ENCODE assay signal across 1 cellular context in the genomic region with DNA sequence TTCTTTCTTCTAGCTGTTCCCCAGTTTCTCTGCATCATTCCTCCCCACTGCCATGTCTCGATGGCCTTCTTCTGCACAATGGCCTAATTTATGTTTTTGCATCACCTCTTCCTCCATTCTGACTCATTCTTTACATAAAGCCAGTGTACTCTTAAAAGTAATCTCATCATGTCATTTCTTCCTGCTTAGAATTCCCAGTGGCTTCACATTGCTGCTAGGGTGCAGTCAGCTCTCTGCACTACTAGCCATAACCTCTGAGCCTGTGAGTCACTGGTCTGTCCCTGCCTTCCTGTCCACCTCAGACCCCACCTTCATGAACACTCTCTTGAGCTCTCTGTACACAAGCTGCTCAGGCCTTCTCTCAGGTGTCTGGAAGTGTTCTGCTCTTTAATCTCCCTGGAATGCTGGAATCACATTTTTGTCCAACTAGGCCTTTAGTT.
TF ChIP-seq lines count a peak whose summit lies in the region.

No MANE protein-coding gene starts in this region.

TF ChIP-seq in K562, 482 proteins besides CTCF, POLR2A, EP300 and RAD21 (continues in another document):
- TF ChIP-seq FOXJ3 (CRISPR knock-in tag; IDR thresholded peaks at IDR 0.05) (no peak), NR3C1 (CRISPR knock-in tag; IDR thresholded peaks at IDR 0.05) (no peak), ZBTB12 (CRISPR knock-in tag; IDR thresholded peaks at IDR 0.05) (no peak), GATAD2B (IDR thresholded peaks at IDR 0.05; ENCODE audit: borderline replicate concordance) (no peak), SIRT6 (IDR thresholded peaks at IDR 0.05; ENCODE audit: low read depth, low read length) (no peak), IFI16 (CRISPR knock-in tag; IDR thresholded peaks at IDR 0.05) (no peak), JUN (IDR thresholded peaks at IDR 0.05; ENCODE audit: borderline replicate concordance, low read depth, low read length) (peak; percentile 79), JUN (CRISPR knock-in tag; IDR thresholded peaks at IDR 0.05; ENCODE audit: borderline replicate concordance) (no peak), ZBTB33 (CRISPR knock-in tag; IDR thresholded peaks at IDR 0.05) (no peak), SETDB1 (IDR thresholded peaks at IDR 0.05; ENCODE audit: low read length) (no peak), DEAF1 (CRISPR knock-in tag; IDR thresholded peaks at IDR 0.05) (no peak), ZNF77 (CRISPR knock-in tag; IDR thresholded peaks at IDR 0.05) (no peak), SMAD4 (CRISPR knock-in tag; conservative IDR thresholded peaks at IDR 0.05) (no peak; the same call in 1 of the 2 replicates), TEAD2 (tag; IDR thresholded peaks at IDR 0.05) (no peak), BCOR (IDR thresholded peaks at IDR 0.05) (no peak), JUNB (CRISPR knock-in tag; conservative IDR thresholded peaks at IDR 0.05) (no peak), MED1 (CRISPR knock-in tag; IDR thresholded peaks at IDR 0.05; ENCODE audit: borderline replicate concordance) (no peak), FOXK2 (conservative IDR thresholded peaks at IDR 0.05 in 1 of 2, IDR thresholded peaks at IDR 0.05 in 1 of 2; ENCODE audit: low read depth in 2 of 2) (peak; percentile 21 to 59; a peak in 1 of 4 replicates), E2F4 (CRISPR knock-in tag; IDR thresholded peaks at IDR 0.05; ENCODE audit: low read depth) (no peak), SMAD3 (CRISPR knock-in tag; conservative IDR thresholded peaks at IDR 0.05) (no peak), CREB5 (CRISPR knock-in tag; IDR thresholded peaks at IDR 0.05) (no peak), ZNF121 (CRISPR knock-in tag; conservative IDR thresholded peaks at IDR 0.05) (no peak), ETV5 (CRISPR knock-in tag; IDR thresholded peaks at IDR 0.05; ENCODE audit: low read depth) (peak; percentile 43; the same call in 1 of the 2 replicates), TRIM24 (IDR thresholded peaks at IDR 0.05) (no peak), ELK3 (CRISPR knock-in tag; IDR thresholded peaks at IDR 0.05) (no peak), ZNF324 (CRISPR knock-in tag; IDR thresholded peaks at IDR 0.05) (no peak), RFX1 (IDR thresholded peaks at IDR 0.05) (no peak), FOXK1 (CRISPR knock-in tag; IDR thresholded peaks at IDR 0.05; ENCODE audit: borderline replicate concordance) (no peak), ETV1 (tag; conservative IDR thresholded peaks at IDR 0.05; ENCODE audit: low read depth) (0 out of 2 replicates have a peak, but pooled peaks have one; percentile 14), CREM (IDR thresholded peaks at IDR 0.05; ENCODE audit: low read depth) (peak; percentile 29; the same call in 1 of the 2 replicates), SNIP1 (IDR thresholded peaks at IDR 0.05; ENCODE audit: low read depth) (no peak), DPF2 (IDR thresholded peaks at IDR 0.05) (peak; percentile 55; the same call in 1 of the 2 replicates), ZNF830 (CRISPR knock-in tag; IDR thresholded peaks at IDR 0.05) (no peak), BDP1 (IDR thresholded peaks at IDR 0.05; ENCODE audit: insufficient read depth, insufficient read length) (no peak), ZZZ3 (IDR thresholded peaks at IDR 0.05) (no peak)
- TF ChIP-seq, protein P1, sequence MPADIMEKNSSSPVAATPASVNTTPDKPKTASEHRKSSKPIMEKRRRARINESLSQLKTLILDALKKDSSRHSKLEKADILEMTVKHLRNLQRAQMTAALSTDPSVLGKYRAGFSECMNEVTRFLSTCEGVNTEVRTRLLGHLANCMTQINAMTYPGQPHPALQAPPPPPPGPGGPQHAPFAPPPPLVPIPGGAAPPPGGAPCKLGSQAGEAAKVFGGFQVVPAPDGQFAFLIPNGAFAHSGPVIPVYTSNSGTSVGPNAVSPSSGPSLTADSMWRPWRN (IDR thresholded peaks at IDR 0.05; ENCODE audit: low read depth): no peak
- TF ChIP-seq, protein P2, sequence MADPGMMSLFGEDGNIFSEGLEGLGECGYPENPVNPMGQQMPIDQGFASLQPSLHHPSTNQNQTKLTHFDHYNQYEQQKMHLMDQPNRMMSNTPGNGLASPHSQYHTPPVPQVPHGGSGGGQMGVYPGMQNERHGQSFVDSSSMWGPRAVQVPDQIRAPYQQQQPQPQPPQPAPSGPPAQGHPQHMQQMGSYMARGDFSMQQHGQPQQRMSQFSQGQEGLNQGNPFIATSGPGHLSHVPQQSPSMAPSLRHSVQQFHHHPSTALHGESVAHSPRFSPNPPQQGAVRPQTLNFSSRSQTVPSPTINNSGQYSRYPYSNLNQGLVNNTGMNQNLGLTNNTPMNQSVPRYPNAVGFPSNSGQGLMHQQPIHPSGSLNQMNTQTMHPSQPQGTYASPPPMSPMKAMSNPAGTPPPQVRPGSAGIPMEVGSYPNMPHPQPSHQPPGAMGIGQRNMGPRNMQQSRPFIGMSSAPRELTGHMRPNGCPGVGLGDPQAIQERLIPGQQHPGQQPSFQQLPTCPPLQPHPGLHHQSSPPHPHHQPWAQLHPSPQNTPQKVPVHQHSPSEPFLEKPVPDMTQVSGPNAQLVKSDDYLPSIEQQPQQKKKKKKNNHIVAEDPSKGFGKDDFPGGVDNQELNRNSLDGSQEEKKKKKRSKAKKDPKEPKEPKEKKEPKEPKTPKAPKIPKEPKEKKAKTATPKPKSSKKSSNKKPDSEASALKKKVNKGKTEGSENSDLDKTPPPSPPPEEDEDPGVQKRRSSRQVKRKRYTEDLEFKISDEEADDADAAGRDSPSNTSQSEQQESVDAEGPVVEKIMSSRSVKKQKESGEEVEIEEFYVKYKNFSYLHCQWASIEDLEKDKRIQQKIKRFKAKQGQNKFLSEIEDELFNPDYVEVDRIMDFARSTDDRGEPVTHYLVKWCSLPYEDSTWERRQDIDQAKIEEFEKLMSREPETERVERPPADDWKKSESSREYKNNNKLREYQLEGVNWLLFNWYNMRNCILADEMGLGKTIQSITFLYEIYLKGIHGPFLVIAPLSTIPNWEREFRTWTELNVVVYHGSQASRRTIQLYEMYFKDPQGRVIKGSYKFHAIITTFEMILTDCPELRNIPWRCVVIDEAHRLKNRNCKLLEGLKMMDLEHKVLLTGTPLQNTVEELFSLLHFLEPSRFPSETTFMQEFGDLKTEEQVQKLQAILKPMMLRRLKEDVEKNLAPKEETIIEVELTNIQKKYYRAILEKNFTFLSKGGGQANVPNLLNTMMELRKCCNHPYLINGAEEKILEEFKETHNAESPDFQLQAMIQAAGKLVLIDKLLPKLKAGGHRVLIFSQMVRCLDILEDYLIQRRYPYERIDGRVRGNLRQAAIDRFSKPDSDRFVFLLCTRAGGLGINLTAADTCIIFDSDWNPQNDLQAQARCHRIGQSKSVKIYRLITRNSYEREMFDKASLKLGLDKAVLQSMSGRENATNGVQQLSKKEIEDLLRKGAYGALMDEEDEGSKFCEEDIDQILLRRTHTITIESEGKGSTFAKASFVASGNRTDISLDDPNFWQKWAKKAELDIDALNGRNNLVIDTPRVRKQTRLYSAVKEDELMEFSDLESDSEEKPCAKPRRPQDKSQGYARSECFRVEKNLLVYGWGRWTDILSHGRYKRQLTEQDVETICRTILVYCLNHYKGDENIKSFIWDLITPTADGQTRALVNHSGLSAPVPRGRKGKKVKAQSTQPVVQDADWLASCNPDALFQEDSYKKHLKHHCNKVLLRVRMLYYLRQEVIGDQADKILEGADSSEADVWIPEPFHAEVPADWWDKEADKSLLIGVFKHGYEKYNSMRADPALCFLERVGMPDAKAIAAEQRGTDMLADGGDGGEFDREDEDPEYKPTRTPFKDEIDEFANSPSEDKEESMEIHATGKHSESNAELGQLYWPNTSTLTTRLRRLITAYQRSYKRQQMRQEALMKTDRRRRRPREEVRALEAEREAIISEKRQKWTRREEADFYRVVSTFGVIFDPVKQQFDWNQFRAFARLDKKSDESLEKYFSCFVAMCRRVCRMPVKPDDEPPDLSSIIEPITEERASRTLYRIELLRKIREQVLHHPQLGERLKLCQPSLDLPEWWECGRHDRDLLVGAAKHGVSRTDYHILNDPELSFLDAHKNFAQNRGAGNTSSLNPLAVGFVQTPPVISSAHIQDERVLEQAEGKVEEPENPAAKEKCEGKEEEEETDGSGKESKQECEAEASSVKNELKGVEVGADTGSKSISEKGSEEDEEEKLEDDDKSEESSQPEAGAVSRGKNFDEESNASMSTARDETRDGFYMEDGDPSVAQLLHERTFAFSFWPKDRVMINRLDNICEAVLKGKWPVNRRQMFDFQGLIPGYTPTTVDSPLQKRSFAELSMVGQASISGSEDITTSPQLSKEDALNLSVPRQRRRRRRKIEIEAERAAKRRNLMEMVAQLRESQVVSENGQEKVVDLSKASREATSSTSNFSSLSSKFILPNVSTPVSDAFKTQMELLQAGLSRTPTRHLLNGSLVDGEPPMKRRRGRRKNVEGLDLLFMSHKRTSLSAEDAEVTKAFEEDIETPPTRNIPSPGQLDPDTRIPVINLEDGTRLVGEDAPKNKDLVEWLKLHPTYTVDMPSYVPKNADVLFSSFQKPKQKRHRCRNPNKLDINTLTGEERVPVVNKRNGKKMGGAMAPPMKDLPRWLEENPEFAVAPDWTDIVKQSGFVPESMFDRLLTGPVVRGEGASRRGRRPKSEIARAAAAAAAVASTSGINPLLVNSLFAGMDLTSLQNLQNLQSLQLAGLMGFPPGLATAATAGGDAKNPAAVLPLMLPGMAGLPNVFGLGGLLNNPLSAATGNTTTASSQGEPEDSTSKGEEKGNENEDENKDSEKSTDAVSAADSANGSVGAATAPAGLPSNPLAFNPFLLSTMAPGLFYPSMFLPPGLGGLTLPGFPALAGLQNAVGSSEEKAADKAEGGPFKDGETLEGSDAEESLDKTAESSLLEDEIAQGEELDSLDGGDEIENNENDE (IDR thresholded peaks at IDR 0.05; ENCODE audit: low read depth, low read length): no peak
